ENCODE assay signal across 23 cellular contexts in the genomic region with DNA sequence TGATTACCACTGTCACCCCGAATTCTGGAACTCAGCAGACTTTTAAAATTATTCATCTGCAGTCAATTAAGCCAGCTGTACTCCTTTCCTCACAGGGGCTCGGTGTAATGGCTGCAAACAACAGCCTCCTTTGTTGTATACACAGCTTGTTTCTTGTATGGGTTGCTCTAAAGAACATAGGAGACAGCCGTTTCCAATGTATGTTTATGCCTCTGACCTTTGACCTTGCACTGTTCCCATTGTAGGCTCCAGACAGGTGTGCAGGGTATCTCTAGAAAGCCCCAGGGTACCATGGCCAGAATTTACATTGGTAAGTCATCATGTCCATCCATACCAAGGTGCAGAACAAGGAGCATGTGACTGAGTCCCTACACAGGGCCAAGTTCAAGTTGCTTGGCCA. TPM values are rescaled to one million over a fixed set of nuclear protein-coding genes. Genes with fewer than 3 reads are reported as not detected.
"Had no signal": no experiment of that assay in that cellular context is flagged by ENCODE, and none has a peak within 500 bp of the region (broad histone marks: within the 10 kb centered on the region; RNA-seq: fewer than 3 reads in every experiment).

No MANE protein-coding gene starts in this region.

- H3K27ac ChIP-seq: brain microvascular endothelial cell, cardiac muscle cell, SJSA1 had no signal

- H3K27me3 ChIP-seq: brain microvascular endothelial cell, cardiac muscle cell, SJSA1 had no signal

- H3K36me3 ChIP-seq: brain microvascular endothelial cell, cardiac muscle cell, SJSA1 had no signal

- H3K9me3 ChIP-seq: SJSA1 had no signal

- H3K4me3 ChIP-seq: cardiac muscle cell, SJSA1 had no signal

- DNase-seq: activated CD4-positive, alpha-beta memory T cell treated with anti-CD3 and anti-CD28 coated beads for 36 hours; activated CD4-positive, alpha-beta T cell treated with anti-CD3 and anti-CD28 coated beads for 48 hours; activated CD4-positive, CD25-positive, alpha-beta regulatory T cell treated with anti-CD3 and anti-CD28 coated beads, Interleukin-2, amount 50 U/mL, for 72 hours; activated CD8-positive, alpha-beta memory T cell treated with anti-CD3 and anti-CD28 coated beads for 24 hours; activated gamma-delta T cell treated with Interleukin-2 at 50 U/mL for 16 hours; activated naive CD4-positive, alpha-beta T cell treated with anti-CD3 and anti-CD28 coated beads, Interleukin-2, amount 10 ng/mL, durations not matched to agents 7 days and 5 days; activated naive CD8-positive, alpha-beta T cell treated with anti-CD3 and anti-CD28 coated beads for 36 hours; activated T-cell treated with anti-CD3 and anti-CD28 coated beads, Interleukin-2, amount 50 U/mL, for 48 hours; brain microvascular endothelial cell; Kasumi-1; KBM-7; MV-4-11; NCI-H1092 treated with DMSO at 0.1 percent for 48 hours; NCI-H1417 treated with DMSO at 0.1 percent for 48 hours; NCI-H187; NCI-H2081; NCI-H510A treated with DMSO at 0.1 percent for 48 hours; NCI-H774; Right ventricle myocardium superior; RPMI8226 had no signal

RNA-seq across cellular contexts. Expression of gene TENT5A, which starts 11.5 kb away (rescaled TPM):
- total RNA-seq: OCI-LY7 had no signal
